7 cellular contexts compared by ENCODE assay signal in genomic region chr1:150322310-150322709, GRCh38. TPM values are rescaled to one million over a fixed set of nuclear protein-coding genes. Genes with fewer than 3 reads are reported as not detected.
A peak's percentile ranks its signal among the peaks of the same experiment; 100 is the strongest.
DNase-seq lines count a peak whose midpoint lies in the region; ATAC-seq and TF ChIP-seq lines count a peak whose summit lies in the region.

No MANE protein-coding gene starts in this region.

- ATAC-seq in GM19324 (IDR thresholded peaks at IDR 0.05; ENCODE audit: low FRiP score, unreplicated experiment) = no peak
- ATAC-seq in GM19455 (IDR thresholded peaks at IDR 0.05; ENCODE audit: unreplicated experiment) = no peak
- no peak for ATAC-seq in HG03159 (IDR thresholded peaks at IDR 0.05; ENCODE audit: unreplicated experiment)

- peak overlapping the region; percentile 92 for H3K27ac Mint-ChIP-seq in HFFc6
- peak overlapping the region; percentile 100 for H3K27ac Mint-ChIP-seq in T-helper 1 cell treated with Interleukin-12 subunit alpha and Interleukin-12 subunit beta and Interleukin-4 antibody, amounts not matched to agents 30 μg/mL and 1 μg/mL, for 36 hours

- TF ChIP-seq CTCF in HFFc6 (IDR thresholded peaks at IDR 0.05) (no peak), fibroblast of mammary gland (conservative IDR thresholded peaks at IDR 0.05; ENCODE audit: control insufficient read depth, insufficient read depth, low read depth, low read length) (no peak)

- peak overlapping the region; percentile 99 for H3K4me3 Mint-ChIP-seq in HFFc6
- peak overlapping the region; percentile 100 for H3K4me3 Mint-ChIP-seq in T-helper 1 cell treated with Interleukin-12 subunit alpha and Interleukin-12 subunit beta and Interleukin-4 antibody, amounts not matched to agents 30 μg/mL and 1 μg/mL, for 36 hours

- peaks cover 7% of the 10 kb centered on the region; the same call in 1 of the 2 replicates for H3K36me3 Mint-ChIP-seq in HFFc6 (ENCODE audit: low read depth)
- H3K36me3 Mint-ChIP-seq in T-helper 1 cell treated with Interleukin-12 subunit alpha and Interleukin-12 subunit beta and Interleukin-4 antibody, amounts not matched to agents 30 μg/mL and 1 μg/mL, for 36 hours (ENCODE audit: low read depth) = peaks cover 23% of the 10 kb centered on the region

- no peaks in the 10 kb centered on the region for H3K27me3 Mint-ChIP-seq in HFFc6 (ENCODE audit: insufficient read depth)
- no peaks in the 10 kb centered on the region for H3K27me3 Mint-ChIP-seq in T-helper 1 cell treated with Interleukin-12 subunit alpha and Interleukin-12 subunit beta and Interleukin-4 antibody, amounts not matched to agents 30 μg/mL and 1 μg/mL, for 36 hours (ENCODE audit: low read depth)

- no peak for DNase-seq in HFFc6
- DNase-seq in fibroblast of mammary gland (ENCODE audit: low read depth) = peak; percentile 48
- DNase-seq in stimulated activated CD8-positive, alpha-beta memory T cell treated with anti-CD3 and anti-CD28 coated beads, Interleukin-4, amount 100 ng/mL, for 48 hours = peak; percentile 44

- H3K4me1 Mint-ChIP-seq in HFFc6 (ENCODE audit: low read depth) = peaks cover 9% of the 10 kb centered on the region
- peaks cover 22% of the 10 kb centered on the region for H3K4me1 Mint-ChIP-seq in T-helper 1 cell treated with Interleukin-12 subunit alpha and Interleukin-12 subunit beta and Interleukin-4 antibody, amounts not matched to agents 30 μg/mL and 1 μg/mL, for 36 hours (ENCODE audit: low read depth)

- H3K9me3 Mint-ChIP-seq in HFFc6 = no peaks in the 10 kb centered on the region
- no peaks in the 10 kb centered on the region for H3K9me3 Mint-ChIP-seq in T-helper 1 cell treated with Interleukin-12 subunit alpha and Interleukin-12 subunit beta and Interleukin-4 antibody, amounts not matched to agents 30 μg/mL and 1 μg/mL, for 36 hours

- peak overlapping the region; percentile 79 for H3K4me3 ChIP-seq in fibroblast of mammary gland (ENCODE audit: control insufficient read depth, low read depth, low read length)

RNA-seq across cellular contexts. Expression of gene PRPF3, which starts 1.0 kb away (rescaled TPM):
- total RNA-seq in HFFc6 (2021; fragmentation: NEBNext Ultra II Directional; extraction: Animal tissue kit (Norgen Biotek cat#: 25700)) = 10 to 100 TPM; 33.2 to 44.4 (median 41.8) TPM

RNA-seq across cellular contexts. Expression of gene MRPS21, which starts 28.6 kb away (rescaled TPM):
- 10 to 100 TPM; 67.1 to 93.1 (median 85.2) TPM for total RNA-seq in HFFc6 (2021; fragmentation: NEBNext Ultra II Directional; extraction: Animal tissue kit (Norgen Biotek cat#: 25700))

RNA-seq across cellular contexts. Expression of gene CIART, which starts 40.0 kb away (rescaled TPM):
- 1 to 10 TPM; 5.6 to 9.8 (median 8.0) TPM for total RNA-seq in HFFc6 (2021; fragmentation: NEBNext Ultra II Directional; extraction: Animal tissue kit (Norgen Biotek cat#: 25700))

RNA-seq across cellular contexts. Expression of gene RPRD2, which starts 41.6 kb away (rescaled TPM):
- total RNA-seq in HFFc6 (2021; fragmentation: NEBNext Ultra II Directional; extraction: Animal tissue kit (Norgen Biotek cat#: 25700)) = 10 to 100 TPM; 24.0 to 27.9 (median 25.7) TPM

RNA-seq across cellular contexts. Expression of gene C1orf54, which starts 49.7 kb away (rescaled TPM):
- total RNA-seq in HFFc6 (2021; fragmentation: NEBNext Ultra II Directional; extraction: Animal tissue kit (Norgen Biotek cat#: 25700)) = 1 to 10 TPM; 2.3 to 8.0 (median 5.9) TPM
